11 cellular contexts compared by ENCODE assay signal in the genomic region with DNA sequence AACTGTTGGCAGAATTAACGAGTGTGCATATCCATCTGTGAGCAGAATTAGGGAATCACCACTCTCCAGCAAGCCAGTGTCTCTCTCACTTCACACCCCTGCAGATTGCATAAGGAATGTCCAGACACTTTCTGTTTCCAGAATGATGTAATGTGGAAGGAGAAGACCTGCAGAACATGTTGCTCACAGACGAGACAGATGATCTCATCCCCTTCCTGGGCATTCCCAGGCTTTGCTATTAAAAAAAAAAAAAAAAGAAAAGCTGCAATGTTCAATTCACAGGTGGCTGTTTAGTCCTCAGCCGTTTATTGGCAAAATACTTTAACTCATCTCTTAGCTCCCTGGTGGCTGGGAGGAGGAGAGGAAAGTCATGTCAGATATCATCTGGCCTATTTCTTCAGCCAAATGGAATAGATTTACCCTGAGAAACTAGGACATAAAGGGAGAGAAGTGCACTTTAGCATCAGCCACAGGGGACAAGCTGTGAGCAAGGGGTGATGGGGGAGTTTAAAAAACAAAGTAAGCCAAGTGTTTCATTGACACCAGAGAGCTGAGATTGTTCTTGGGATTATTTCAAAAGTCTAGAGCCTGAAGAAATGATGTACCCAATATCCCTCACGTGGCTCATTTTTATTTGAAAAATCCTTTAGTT.
DNase-seq lines count a peak whose midpoint lies in the region; ATAC-seq and TF ChIP-seq lines count a peak whose summit lies in the region.
"Had no signal": no experiment of that assay in that cellular context is flagged by ENCODE, and none has a peak within 500 bp of the region (broad histone marks: within the 10 kb centered on the region; RNA-seq: fewer than 3 reads in every experiment).

No MANE protein-coding gene starts in this region.

- ATAC-seq in GM21576 (IDR thresholded peaks at IDR 0.05; ENCODE audit: unreplicated experiment) = no peak
- ATAC-seq in GM19452 (IDR thresholded peaks at IDR 0.05; ENCODE audit: unreplicated experiment) = no peak
- ATAC-seq: activated CD8-positive, alpha-beta T cell treated with anti-CD3 and anti-CD28 coated beads, Interleukin-2, amount 10 ng/mL, durations not matched to agents 7 days and 5 days had no signal

- peaks cover 59% of the 10 kb centered on the region for H3K4me1 Mint-ChIP-seq in HFFc6 (ENCODE audit: low read depth)
- H3K4me1 Mint-ChIP-seq in glutamatergic neuron (ENCODE audit: low read depth, unreplicated experiment) = peaks cover 8% of the 10 kb centered on the region

- H3K27me3 Mint-ChIP-seq in HFFc6 (ENCODE audit: insufficient read depth) (peaks cover 5% of the 10 kb centered on the region), glutamatergic neuron (ENCODE audit: unreplicated experiment) (no peaks in the 10 kb centered on the region)

- peak; percentile 50 for DNase-seq in HFFc6
- peak; percentile 20 for DNase-seq in SHP77 treated with DMSO at 0.1 percent for 48 hours (lab: John Stamatoyannopoulos, UW)
- no peak for DNase-seq in glutamatergic neuron
- DNase-seq in skeletal muscle cell (ENCODE audit: low read depth) = peak; percentile 84
- no peak for DNase-seq in NCI-H510A treated with DMSO at 0.1 percent for 48 hours (lab: John Stamatoyannopoulos, UW)
- DNase-seq: activated CD8-positive, alpha-beta T cell treated with anti-CD3 and anti-CD28 coated beads, Interleukin-2, amount 10 ng/mL, durations not matched to agents 7 days and 5 days; H7 had no signal

- H3K27ac Mint-ChIP-seq in HFFc6 (no peak overlapping the region), glutamatergic neuron (ENCODE audit: unreplicated experiment) (peak overlapping the region; percentile 4)
- H3K27ac Mint-ChIP-seq: activated CD8-positive, alpha-beta T cell treated with anti-CD3 and anti-CD28 coated beads, Interleukin-2, amount 10 ng/mL, durations not matched to agents 7 days and 5 days; dendritic cell treated with granulocyte-macrophage colony-stimulating factor and Interleukin-4, amounts not matched to agents 40 ng/mL and 50 ng/mL, for 4 days had no signal

- no peaks in the 10 kb centered on the region for H3K36me3 Mint-ChIP-seq in HFFc6 (ENCODE audit: low read depth)
- H3K36me3 Mint-ChIP-seq in glutamatergic neuron (ENCODE audit: unreplicated experiment) = no peaks in the 10 kb centered on the region
- H3K36me3 Mint-ChIP-seq: IgD-negative memory B cell had no signal

- no peak overlapping the region for H3K4me3 ChIP-seq in skeletal muscle cell (ENCODE audit: low read depth, low read length)

- H3K9me3 Mint-ChIP-seq in HFFc6 (no peaks in the 10 kb centered on the region), glutamatergic neuron (ENCODE audit: unreplicated experiment) (peaks cover 1% of the 10 kb centered on the region)
- H3K9me3 Mint-ChIP-seq: IgD-negative memory B cell had no signal

- no peak overlapping the region for H3K4me3 Mint-ChIP-seq in HFFc6
- no peak overlapping the region for H3K4me3 Mint-ChIP-seq in glutamatergic neuron (ENCODE audit: unreplicated experiment)
- H3K4me3 Mint-ChIP-seq: activated CD8-positive, alpha-beta T cell treated with anti-CD3 and anti-CD28 coated beads, Interleukin-2, amount 10 ng/mL, durations not matched to agents 7 days and 5 days; dendritic cell treated with granulocyte-macrophage colony-stimulating factor and Interleukin-4, amounts not matched to agents 40 ng/mL and 50 ng/mL, for 4 days had no signal

- no peak for TF ChIP-seq CTCF in HFFc6 (IDR thresholded peaks at IDR 0.05)
- TF ChIP-seq CTCF in glutamatergic neuron (IDR thresholded peaks at IDR 0.05; ENCODE audit: partially characterized antibody, unreplicated experiment) = no peak

Comparison
In these comparisons a context has a peak if more than half of its experiments do, and no peak if none do; other contexts are left out.
1. DNase-seq: peak in HFFc6 (single experiment), SHP77 treated with DMSO at 0.1 percent for 48 hours (single experiment) and skeletal muscle cell (single experiment); none in glutamatergic neuron (single experiment) and NCI-H510A treated with DMSO at 0.1 percent for 48 hours (single experiment).